ENCODE assay signal across 10 cellular contexts in the genomic region with DNA sequence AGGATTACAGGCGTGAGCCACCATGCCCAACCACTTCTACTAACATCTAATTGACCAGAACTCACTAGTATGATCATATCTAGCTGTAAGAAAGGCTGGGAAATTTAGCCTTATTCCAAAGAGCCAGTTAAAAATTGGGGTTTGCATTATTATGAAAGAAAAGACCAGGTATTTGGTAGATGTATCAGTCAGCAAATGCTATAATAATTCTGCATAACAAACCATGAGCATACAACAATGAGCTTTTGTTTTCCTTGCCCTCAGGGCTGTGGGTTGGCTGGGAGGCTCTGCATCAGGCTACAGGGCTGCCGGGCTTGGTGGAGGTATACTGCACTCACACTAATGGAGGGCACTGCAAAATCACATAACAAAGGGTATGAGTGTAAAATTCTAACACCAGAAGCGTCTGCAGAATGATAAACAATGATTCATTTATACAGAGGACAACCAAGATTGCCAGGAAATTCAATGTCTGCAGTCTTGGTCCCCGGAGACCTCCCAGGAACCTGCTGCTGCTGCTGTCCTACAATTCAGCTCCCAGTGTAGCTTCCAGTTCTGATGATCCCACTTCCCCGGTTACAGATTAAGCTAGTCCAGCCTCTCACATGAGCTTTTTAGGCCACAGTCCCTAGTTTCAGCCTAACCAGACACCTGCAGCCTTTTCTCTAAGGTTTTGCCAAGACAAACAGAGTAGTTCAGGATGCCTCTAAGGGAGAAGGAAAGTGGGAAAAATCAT. TPM values are rescaled to one million over a fixed set of nuclear protein-coding genes. Genes with fewer than 3 reads are reported as not detected.
A peak's percentile ranks its signal among the peaks of the same experiment; 100 is the strongest.
DNase-seq lines count a peak whose midpoint lies in the region; ATAC-seq and TF ChIP-seq lines count a peak whose summit lies in the region.
"Had no signal": no experiment of that assay in that cellular context is flagged by ENCODE, and none has a peak within 500 bp of the region (broad histone marks: within the 10 kb centered on the region; RNA-seq: fewer than 3 reads in every experiment).

No MANE protein-coding gene starts in this region.

- H3K4me1 ChIP-seq in heart right ventricle (peaks cover 0 to 37% (median 23%) of the 10 kb centered on the region in 9 donors), gastrocnemius medialis (peaks cover 19 to 23% of the 10 kb centered on the region in 2 donors)

- TF ChIP-seq CTCF in heart right ventricle (IDR thresholded peaks at IDR 0.05), result no peak
- TF ChIP-seq CTCF in gastrocnemius medialis (IDR thresholded peaks at IDR 0.05 in 4 of 5, conservative IDR thresholded peaks at IDR 0.05 in 1 of 5), result no peak
- TF ChIP-seq CTCF in WTC11 (IDR thresholded peaks at IDR 0.05), result no peak
- no peak for TF ChIP-seq CTCF in CD4-positive, alpha-beta T cell (IDR thresholded peaks at IDR 0.05)

- in situ Hi-C loops in gastrocnemius medialis (cut with MboI; ENCODE audit: low sequenced_read_pairs in 4 of 4), result no loop called here

- peaks cover 11% of the 10 kb centered on the region; the same call in 1 of the 2 replicates for H3K4me1 Mint-ChIP-seq in WTC11
- H3K4me1 Mint-ChIP-seq in CD4-positive, alpha-beta T cell (ENCODE audit: low read depth), result peaks cover 6% of the 10 kb centered on the region

- no peaks in the 10 kb centered on the region; the same call in 1 of the 2 replicates for H3K27me3 Mint-ChIP-seq in WTC11 (ENCODE audit: low read depth)
- no peaks in the 10 kb centered on the region for H3K27me3 Mint-ChIP-seq in CD4-positive, alpha-beta T cell

- H3K27me3 ChIP-seq in heart right ventricle (peaks cover 0 to 12% (median 0%) of the 10 kb centered on the region in 7 donors), gastrocnemius medialis (no peaks in the 10 kb centered on the region)
- no peaks in the 10 kb centered on the region for H3K27me3 ChIP-seq in CD4-positive, alpha-beta T cell (ENCODE audit: control insufficient read depth, insufficient read depth, low read length)

- ATAC-seq in heart right ventricle (peak; percentile 30 to 65 (median 47)), gastrocnemius medialis (peak; percentile 31 to 47), WTC11 (no peak), HG02884 (IDR thresholded peaks at IDR 0.05; ENCODE audit: unreplicated experiment) (no peak)
- ATAC-seq in CD4-positive, alpha-beta T cell (ENCODE audit: poor library complexity), result no peak
- ATAC-seq: esophagus mucosa, mucosa of descending colon had no signal

- H3K27ac Mint-ChIP-seq in WTC11, result no peak overlapping the region
- no peak overlapping the region for H3K27ac Mint-ChIP-seq in CD4-positive, alpha-beta T cell

- WGBS in heart right ventricle, 2 donors, result 57 to 62% methylated on average over 5 of the region's 5 CpGs

- intact Hi-C loops in heart right ventricle (cut with DNase I) (no loop called here), gastrocnemius medialis (cut with DNase I; ENCODE audit: low total_unique reads) (loop anchor here (1.0 kb wide), 1 partner anchor 26 kb away; no protein-coding TSS in a partner anchor)
- intact Hi-C loops in CD4-positive, alpha-beta T cell (cut with DNase I, micrococcal nuclease), result no loop called here

- H3K36me3 ChIP-seq in heart right ventricle (no peaks in the 10 kb centered on the region), gastrocnemius medialis (no peaks in the 10 kb centered on the region)

- H3K9me3 ChIP-seq in heart right ventricle (no peaks in the 10 kb centered on the region), gastrocnemius medialis (no peaks in the 10 kb centered on the region)
- H3K9me3 ChIP-seq in CD4-positive, alpha-beta T cell (ENCODE audit: control insufficient read depth, low read length), result no peaks in the 10 kb centered on the region
- H3K9me3 ChIP-seq: mucosa of descending colon had no signal

- CTCF ChIA-PET in WTC11 (lab: Charles Lee), result interaction anchor here (1.9 to 2.5 kb wide), 2 partner anchors 32 to 94 kb away, joined by 5 to 12 read pairs; a partner anchor contains a TSS
- CTCF ChIA-PET in CD4-positive, alpha-beta T cell (lab: Charles Lee), result interaction anchor here (0.6 kb wide), 2 partner anchors 37 to 60 kb away, joined by 3 read pairs; no protein-coding TSS in a partner anchor

- H3K4me3 ChIP-seq in heart right ventricle (no peak overlapping the region), gastrocnemius medialis (no peak overlapping the region)
- H3K4me3 ChIP-seq: mucosa of descending colon had no signal

- peak; percentile 36 for DNase-seq in HCEC 1CT
- DNase-seq in heart right ventricle, result peak; percentile 29 to 36
- DNase-seq in gastrocnemius medialis, result peak; percentile 31 to 50
- no peak for DNase-seq in WTC11 (ENCODE audit: low spot score)
- no peak for DNase-seq in epidermal melanocyte (ENCODE audit: insufficient read length, low spot score)
- no peak for DNase-seq in CD4-positive, alpha-beta T cell
- DNase-seq: mucosa of descending colon had no signal

- H3K27ac ChIP-seq in angular gyrus (ENCODE audit: low read depth, low read length), result peak overlapping the region; percentile 69
- H3K27ac ChIP-seq in heart right ventricle, result peak overlapping the region in 2 of 10 donors; percentile 4 to 40
- H3K27ac ChIP-seq in gastrocnemius medialis, result peak overlapping the region; percentile 44 to 56 (median 50)
- H3K27ac ChIP-seq in CD4-positive, alpha-beta T cell (ENCODE audit: low read depth, low read length), result no peak overlapping the region

- H3K4me3 Mint-ChIP-seq in WTC11, result no peak overlapping the region
- no peak overlapping the region for H3K4me3 Mint-ChIP-seq in CD4-positive, alpha-beta T cell

- no peaks in the 10 kb centered on the region for H3K36me3 Mint-ChIP-seq in WTC11
- H3K36me3 Mint-ChIP-seq in CD4-positive, alpha-beta T cell (ENCODE audit: low read depth), result no peaks in the 10 kb centered on the region

- TF ChIP-seq POLR2A in gastrocnemius medialis (IDR thresholded peaks at IDR 0.05), result no peak

- no peaks in the 10 kb centered on the region for H3K9me3 Mint-ChIP-seq in WTC11
- no peaks in the 10 kb centered on the region for H3K9me3 Mint-ChIP-seq in CD4-positive, alpha-beta T cell

- POLR2A ChIA-PET in WTC11 (lab: Charles Lee), result no interaction called here
- POLR2A ChIA-PET in CD4-positive, alpha-beta T cell (lab: Charles Lee), result no interaction called here

TF ChIP-seq in WTC11, 78 proteins besides CTCF, POLR2A, EP300 and RAD21:
- TF ChIP-seq, protein P1, sequence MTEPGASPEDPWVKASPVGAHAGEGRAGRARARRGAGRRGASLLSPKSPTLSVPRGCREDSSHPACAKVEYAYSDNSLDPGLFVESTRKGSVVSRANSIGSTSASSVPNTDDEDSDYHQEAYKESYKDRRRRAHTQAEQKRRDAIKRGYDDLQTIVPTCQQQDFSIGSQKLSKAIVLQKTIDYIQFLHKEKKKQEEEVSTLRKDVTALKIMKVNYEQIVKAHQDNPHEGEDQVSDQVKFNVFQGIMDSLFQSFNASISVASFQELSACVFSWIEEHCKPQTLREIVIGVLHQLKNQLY (CRISPR knock-in tag; IDR thresholded peaks at IDR 0.05), result no peak
- TF ChIP-seq, protein P2, sequence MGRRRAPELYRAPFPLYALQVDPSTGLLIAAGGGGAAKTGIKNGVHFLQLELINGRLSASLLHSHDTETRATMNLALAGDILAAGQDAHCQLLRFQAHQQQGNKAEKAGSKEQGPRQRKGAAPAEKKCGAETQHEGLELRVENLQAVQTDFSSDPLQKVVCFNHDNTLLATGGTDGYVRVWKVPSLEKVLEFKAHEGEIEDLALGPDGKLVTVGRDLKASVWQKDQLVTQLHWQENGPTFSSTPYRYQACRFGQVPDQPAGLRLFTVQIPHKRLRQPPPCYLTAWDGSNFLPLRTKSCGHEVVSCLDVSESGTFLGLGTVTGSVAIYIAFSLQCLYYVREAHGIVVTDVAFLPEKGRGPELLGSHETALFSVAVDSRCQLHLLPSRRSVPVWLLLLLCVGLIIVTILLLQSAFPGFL (CRISPR knock-in tag; IDR thresholded peaks at IDR 0.05; ENCODE audit: borderline replicate concordance), result no peak
- TF ChIP-seq, protein P3, sequence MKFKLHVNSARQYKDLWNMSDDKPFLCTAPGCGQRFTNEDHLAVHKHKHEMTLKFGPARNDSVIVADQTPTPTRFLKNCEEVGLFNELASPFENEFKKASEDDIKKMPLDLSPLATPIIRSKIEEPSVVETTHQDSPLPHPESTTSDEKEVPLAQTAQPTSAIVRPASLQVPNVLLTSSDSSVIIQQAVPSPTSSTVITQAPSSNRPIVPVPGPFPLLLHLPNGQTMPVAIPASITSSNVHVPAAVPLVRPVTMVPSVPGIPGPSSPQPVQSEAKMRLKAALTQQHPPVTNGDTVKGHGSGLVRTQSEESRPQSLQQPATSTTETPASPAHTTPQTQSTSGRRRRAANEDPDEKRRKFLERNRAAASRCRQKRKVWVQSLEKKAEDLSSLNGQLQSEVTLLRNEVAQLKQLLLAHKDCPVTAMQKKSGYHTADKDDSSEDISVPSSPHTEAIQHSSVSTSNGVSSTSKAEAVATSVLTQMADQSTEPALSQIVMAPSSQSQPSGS (CRISPR knock-in tag; IDR thresholded peaks at IDR 0.05; ENCODE audit: borderline replicate concordance, low read depth), result no peak
- no peak for TF ChIP-seq ZNF396 (CRISPR knock-in tag; IDR thresholded peaks at IDR 0.05; ENCODE audit: borderline replicate concordance)

RNA-seq across cellular contexts. Expression of a gene that starts 32.2 kb away (rescaled TPM):
- total RNA-seq in heart right ventricle (10 to 100 TPM in 1 of 10 donors, 1 to 10 TPM in 9; 2.0 to 11.8 (median 3.8) TPM), gastrocnemius medialis (10 to 100 TPM; 12.6 to 26.0 (median 21.8) TPM), WTC11 (2021) (5.9 to 6.8 TPM (median 6.2 TPM) in 3 replicates)
- polyA plus RNA-seq in heart right ventricle, result 10 to 100 TPM in 1 of 2 donors, 1 to 10 TPM in 1; 3.3 to 11.1 TPM
- total RNA-seq in CD4-positive, alpha-beta T cell, result 10 to 100 TPM; 76.7 to 77.8 TPM

Comparison
In these comparisons a context has a peak if more than half of its experiments do, and no peak if none do; other contexts are left out.
1. DNase-seq: peak in HCEC 1CT (single experiment), heart right ventricle (2 of 2) and gastrocnemius medialis (2 of 2); none in WTC11 (single experiment), epidermal melanocyte (single experiment) and CD4-positive, alpha-beta T cell (0 of 10).
2. ATAC-seq: peak in heart right ventricle (8 of 8) and gastrocnemius medialis (2 of 2); none in WTC11 (single experiment), HG02884 (single experiment) and CD4-positive, alpha-beta T cell (single experiment).